Comparison of ENCODE assay signal across 8 cellular contexts in the genomic region with DNA sequence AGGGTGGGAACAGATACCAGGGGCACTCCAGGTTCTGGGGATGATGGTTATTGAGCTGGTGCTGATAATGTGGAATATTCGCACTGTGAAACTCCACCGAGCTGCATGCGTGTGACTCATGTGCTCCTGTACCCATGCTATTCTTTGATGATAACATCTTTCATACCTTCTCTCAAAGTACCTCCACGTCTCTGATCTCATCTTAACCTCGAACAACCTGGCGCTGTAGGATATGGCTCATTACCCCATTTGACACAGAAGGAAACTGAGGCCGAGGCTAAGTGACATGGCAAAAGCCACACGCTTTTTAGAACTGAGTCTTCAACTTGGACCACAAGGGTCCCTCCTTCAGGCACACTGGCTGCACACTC. TPM values are rescaled to one million over a fixed set of nuclear protein-coding genes. Genes with fewer than 3 reads are reported as not detected.
DNase-seq lines count a peak whose midpoint lies in the region; ATAC-seq, FAIRE-seq and TF ChIP-seq lines count a peak whose summit lies in the region.

No MANE protein-coding gene starts in this region.

- in situ Hi-C loops in KBM-7 (cut with MboI; ENCODE audit: low pct_unique_long_range_greater_than_20kb, low sequenced_read_pairs), result no loop called here

- H3K4me3 ChIP-seq in BLaER1, result no peak overlapping the region
- H3K4me3 ChIP-seq in RWPE2 (ENCODE audit: severe bottlenecking), result no peak overlapping the region
- no peak overlapping the region for H3K4me3 ChIP-seq in H1 (ENCODE audit: extremely low read depth in 1 of 4, insufficient read depth in 2 of 4, low read depth in 3 of 4, low read length in 4 of 4)
- H3K4me3 ChIP-seq in sigmoid colon, result no peak overlapping the region
- no peak overlapping the region for H3K4me3 ChIP-seq in suprapubic skin
- no peak overlapping the region for H3K4me3 ChIP-seq in effector memory CD4-positive, alpha-beta T cell (ENCODE audit: insufficient read depth, low read depth, low read length, poor library complexity, severe bottlenecking)

- no peak overlapping the region for H3K23ac ChIP-seq in H1 (ENCODE audit: insufficient read length)

- H2BK12ac ChIP-seq in H1 (ENCODE audit: low read depth, low read length), result peak overlapping the region; percentile 99; the same call in 1 of the 2 replicates

- 96% methylated on average over 8 of the region's 8 CpGs; no CpG with 5 or more reads in 1 of the 2 experiments for WGBS in H1 (ENCODE audit: extremely low coverage in 1 of 2, insufficient coverage in 1 of 2, insufficient read length in 1 of 2, insufficient replicate concordance in 2 of 2, low coverage in 1 of 2, low lambda C conversion rate in 2 of 2, missing lambda C conversion rate in 1 of 2), 2 experiments
- WGBS in sigmoid colon, 2 donors, result 75 to 85% methylated on average over 8 of the region's 8 CpGs
- whole genome bisulfite sequencing in suprapubic skin, result 80% methylated on average over 8 of the region's 8 CpGs

- TF ChIP-seq CTCF in RWPE2 (IDR thresholded peaks at IDR 0.05; ENCODE audit: poor library complexity, severe bottlenecking) (no peak), H1 (IDR thresholded peaks at IDR 0.05; ENCODE audit: control extremely low read depth in 1 of 3, insufficient read depth in 1 of 3, low read depth in 1 of 3, low read length in 3 of 3) (no peak), sigmoid colon (IDR thresholded peaks at IDR 0.05) (no peak), suprapubic skin (IDR thresholded peaks at IDR 0.05) (no peak)

- H2BK20ac ChIP-seq in H1 (ENCODE audit: low read length), result peak overlapping the region; percentile 3; the same call in 1 of the 2 replicates

- H3K18ac ChIP-seq in H1 (ENCODE audit: extremely low read depth, low read length), result no peak overlapping the region

- H4K20me1 ChIP-seq in BLaER1 (no peaks in the 10 kb centered on the region), H1 (replicated peaks in 1 of 2; ENCODE audit: control insufficient read depth in 1 of 2, insufficient read depth in 2 of 2, low read length in 2 of 2) (no peaks in the 10 kb centered on the region)

- H3K9ac ChIP-seq in BLaER1, result no peak overlapping the region
- no peak overlapping the region for H3K9ac ChIP-seq in H1 (replicated peaks in 1 of 4; ENCODE audit: extremely low read depth in 1 of 4, low read depth in 3 of 4, low read length in 3 of 4)

- no peaks in the 10 kb centered on the region for H3K9me3 ChIP-seq in BLaER1
- peaks cover 2% of the 10 kb centered on the region for H3K9me3 ChIP-seq in RWPE2 (ENCODE audit: severe bottlenecking)
- H3K9me3 ChIP-seq in H1 (ENCODE audit: insufficient read depth in 2 of 2, low read depth in 1 of 2, low read length in 1 of 2), result no peaks in the 10 kb centered on the region
- no peaks in the 10 kb centered on the region for H3K9me3 ChIP-seq in sigmoid colon
- no peaks in the 10 kb centered on the region for H3K9me3 ChIP-seq in suprapubic skin
- H3K9me3 ChIP-seq in effector memory CD4-positive, alpha-beta T cell (ENCODE audit: control insufficient read depth, low read length), result no peaks in the 10 kb centered on the region

- H3K4me2 ChIP-seq in BLaER1 (peak overlapping the region; percentile 96; the same call in 1 of the 2 replicates), H1 (ENCODE audit: insufficient read depth in 1 of 2, low read depth in 2 of 2, low read length in 2 of 2) (no peak overlapping the region; a peak in 1 of 4 replicates)

- H3K27ac ChIP-seq in BLaER1 (no peak overlapping the region), RWPE2 (ENCODE audit: poor library complexity, severe bottlenecking) (peak overlapping the region; percentile 98), H1 (ENCODE audit: low read depth, low read length) (0 out of 2 replicates have a peak overlapping the region, but pooled peaks have one; percentile 7), sigmoid colon (peak overlapping the region; percentile 87 to 97 (median 94)), suprapubic skin (no peak overlapping the region)
- H3K27ac ChIP-seq in effector memory CD4-positive, alpha-beta T cell (ENCODE audit: insufficient read depth, low read length, poor library complexity, severe bottlenecking), result no peak overlapping the region

- no peaks in the 10 kb centered on the region for H3K79me1 ChIP-seq in H1 (ENCODE audit: low read depth, low read length)

- no peaks in the 10 kb centered on the region for H3K79me2 ChIP-seq in H1 (ENCODE audit: control insufficient read depth in 1 of 2, insufficient read depth in 2 of 2, low read length in 2 of 2)

- H3K27me3 ChIP-seq in BLaER1, result no peaks in the 10 kb centered on the region
- no peaks in the 10 kb centered on the region for H3K27me3 ChIP-seq in RWPE2 (ENCODE audit: insufficient read depth, poor library complexity, severe bottlenecking)
- peaks cover 0 to 12% (median 5%) of the 10 kb centered on the region in 4 experiments; a peak in 3 of 7 replicates for H3K27me3 ChIP-seq in H1 (replicated peaks in 1 of 4; ENCODE audit: control insufficient read depth in 3 of 4, extremely low read depth in 1 of 4, insufficient read depth in 3 of 4, low read length in 3 of 4)
- H3K27me3 ChIP-seq in sigmoid colon, result no peaks in the 10 kb centered on the region
- no peaks in the 10 kb centered on the region for H3K27me3 ChIP-seq in suprapubic skin
- H3K27me3 ChIP-seq in effector memory CD4-positive, alpha-beta T cell (replicated peaks; ENCODE audit: control insufficient read depth, insufficient read depth, low read length, poor library complexity, severe bottlenecking), result peaks cover under 1% of the 10 kb centered on the region

- ATAC-seq in RWPE2 (ENCODE audit: low read depth), result peak; percentile 8; the same call in 1 of the 3 replicates

- H2AK5ac ChIP-seq in H1 (ENCODE audit: low read depth, low read length), result peak overlapping the region; percentile 54; the same call in 1 of the 2 replicates

- peak overlapping the region; percentile 27 for H3K4ac ChIP-seq in H1 (replicated peaks; ENCODE audit: insufficient read length, low read depth, low read length)

- peak overlapping the region; percentile 93 for H2BK15ac ChIP-seq in H1 (ENCODE audit: low read length)

- peak overlapping the region; percentile 4; the same call in 1 of the 2 replicates for H2BK5ac ChIP-seq in H1 (ENCODE audit: low read depth, low read length)

- no peak for FAIRE-seq in H1 (lab: Jason Lieb, UNC)

- TF ChIP-seq RAD21 in H1 (IDR thresholded peaks at IDR 0.05 in 1 of 2, conservative IDR thresholded peaks at IDR 0.05 in 1 of 2; ENCODE audit: low read depth in 2 of 2, low read length in 2 of 2), result no peak

- H4K91ac ChIP-seq in H1 (replicated peaks; ENCODE audit: insufficient read length, low read length), result peak overlapping the region; percentile 79

- TF ChIP-seq POLR2A in H1 (IDR thresholded peaks at IDR 0.05; ENCODE audit: control extremely low read depth in 1 of 2, low read depth in 2 of 2, low read length in 2 of 2) (no peak), sigmoid colon (IDR thresholded peaks at IDR 0.05) (no peak), suprapubic skin (IDR thresholded peaks at IDR 0.05) (no peak)

- no peak overlapping the region for H4K5ac ChIP-seq in H1 (ENCODE audit: insufficient read length, low read depth, low read length)

- POLR2A ChIA-PET in H1 (lab: Charles Lee; ENCODE audit: partially characterized antibody), result interaction anchor here (1.3 to 4.2 kb wide), 6 partner anchors 9 to 109 kb away, joined by 3 to 15 read pairs (median 8); partner anchors contain the start of gene VEZF1

- H4K8ac ChIP-seq in H1 (ENCODE audit: extremely low read depth, insufficient read depth, low read length), result no peak overlapping the region

- no peak overlapping the region for H3K56ac ChIP-seq in H1 (replicated peaks; ENCODE audit: insufficient read length, low read depth, low read length)

- peak overlapping the region; percentile 13 for H2BK120ac ChIP-seq in H1 (replicated peaks; ENCODE audit: low read depth, low read length)

- peaks cover 65% of the 10 kb centered on the region for H3K4me1 ChIP-seq in BLaER1
- H3K4me1 ChIP-seq in RWPE2 (ENCODE audit: insufficient read depth, poor library complexity, severe bottlenecking), result peaks cover 46% of the 10 kb centered on the region
- peaks cover 22 to 51% (median 34%) of the 10 kb centered on the region in 4 experiments for H3K4me1 ChIP-seq in H1 (replicated peaks in 1 of 4; ENCODE audit: control insufficient read depth in 3 of 4, insufficient read depth in 4 of 4, low read length in 3 of 4)
- H3K4me1 ChIP-seq in sigmoid colon, result peaks cover 0 to 74% (median 71%) of the 10 kb centered on the region in 4 donors
- peaks cover 44% of the 10 kb centered on the region for H3K4me1 ChIP-seq in suprapubic skin
- H3K4me1 ChIP-seq in effector memory CD4-positive, alpha-beta T cell (ENCODE audit: control insufficient read depth, insufficient read depth, low read length, poor library complexity, severe bottlenecking), result peaks cover 2% of the 10 kb centered on the region

- TF ChIP-seq EP300 in H1 (IDR thresholded peaks at IDR 0.05; ENCODE audit: borderline replicate concordance in 1 of 2, low read depth in 2 of 2, low read length in 2 of 2), result no peak
- no peak for TF ChIP-seq EP300 in sigmoid colon (IDR thresholded peaks at IDR 0.05)
- no peak for TF ChIP-seq EP300 in suprapubic skin (IDR thresholded peaks at IDR 0.05)

- H3K36me3 ChIP-seq in BLaER1 (no peaks in the 10 kb centered on the region), RWPE2 (ENCODE audit: low read depth) (peaks cover 21% of the 10 kb centered on the region), H1 (ENCODE audit: control insufficient read depth in 2 of 4, insufficient read depth in 4 of 4, low read length in 3 of 4) (no peaks in the 10 kb centered on the region), sigmoid colon (peaks cover 10 to 48% (median 16%) of the 10 kb centered on the region in 4 donors), suprapubic skin (peaks cover 7% of the 10 kb centered on the region)
- H3K36me3 ChIP-seq in effector memory CD4-positive, alpha-beta T cell (ENCODE audit: control insufficient read depth, insufficient read depth, low read length), result no peaks in the 10 kb centered on the region

- CTCF ChIA-PET in H1 (lab: Charles Lee; ENCODE audit: partially characterized antibody), result interaction anchor here (1.0 to 20.7 kb wide), 7 partner anchors 12 to 233 kb away, joined by 3 to 221 read pairs (median 6); no protein-coding TSS in a partner anchor

- no peak overlapping the region for H3K14ac ChIP-seq in H1 (ENCODE audit: insufficient read length)

- peaks cover 2% of the 10 kb centered on the region; the same call in 1 of the 2 replicates for H3K23me2 ChIP-seq in H1 (ENCODE audit: low read depth, low read length)

- no peak overlapping the region for H2AFZ ChIP-seq in H1 (ENCODE audit: low read length)

- no peak for DNase-seq in RWPE2 (ENCODE audit: low spot score)
- no peak for DNase-seq in H1 (ENCODE audit: low read depth in 1 of 2, low spot score in 2 of 2)
- no peak for DNase-seq in sigmoid colon
- no peak for DNase-seq in cerebellum (ENCODE audit: low spot score)
- DNase-seq in KBM-7, result no peak
- DNase-seq in suprapubic skin (ENCODE audit: low spot score in 2 of 2), result no peak
- no peak for DNase-seq in effector memory CD4-positive, alpha-beta T cell

- intact Hi-C loops in sigmoid colon (cut with DNase I), result no loop called here

RNA-seq across cellular contexts. Expression of gene MRPS23, which starts 30.2 kb away (rescaled TPM):
- 60.4 and 73.4 TPM in 2 replicates for total RNA-seq in H1 (2021; fragmentation: NEBNext Ultra II Directional; extraction: Animal tissue kit (Norgen Biotek cat#: 25700))
- polyA plus RNA-seq in H1 (2011; rRNA removed) (32.9 and 38.6 TPM in 2 replicates), sigmoid colon (10 to 100 TPM; 16.6 to 43.9 (median 17.4) TPM)
- polyA plus RNA-seq in H1 (2011; cell fraction: cytosol; rRNA removed), result 68.9 TPM
- 26.0 TPM for polyA plus RNA-seq in H1 (2011; cell fraction: nucleus; rRNA removed)
- 64.2 to 105 TPM (median 72.5 TPM) in 4 replicates for polyA plus RNA-seq in H1 (2012, experiment 1 of 2)
- polyA plus RNA-seq in H1 (2012, experiment 2 of 2), result 49.1 TPM
- 25.2 TPM for polyA plus RNA-seq in H1 (2013, experiment 1 of 2)
- polyA plus RNA-seq in H1 (2013, experiment 2 of 2), result 26.2 TPM
- 18.4 and 25.9 TPM in 2 replicates for polyA minus RNA-seq in H1 (2011; rRNA and poly(A)+ RNA removed)
- 10.5 TPM for polyA minus RNA-seq in H1 (2011; cell fraction: cytosol; rRNA and poly(A)+ RNA removed)
- polyA minus RNA-seq in H1 (2011; cell fraction: nucleus; rRNA and poly(A)+ RNA removed), result 21.0 TPM
- total RNA-seq in sigmoid colon (10 to 100 TPM in 3 of 4 donors, 1 to 10 TPM in 1; 9.5 to 15.1 (median 13.3) TPM), cerebellum (17.1 TPM), suprapubic skin (10 to 100 TPM in 3 of 4 donors, 1 to 10 TPM in 1; 7.4 to 15.2 (median 12.5) TPM)

Comparison
In these comparisons a context has a peak if more than half of its experiments do, and no peak if none do; other contexts are left out.
1. H3K27ac ChIP-seq: peak in RWPE2 (single experiment), H1 (single experiment) and sigmoid colon (4 of 4); none in BLaER1 (single experiment), suprapubic skin (single experiment) and effector memory CD4-positive, alpha-beta T cell (single experiment).